20 cellular contexts compared by ENCODE assay signal in the genomic region with DNA sequence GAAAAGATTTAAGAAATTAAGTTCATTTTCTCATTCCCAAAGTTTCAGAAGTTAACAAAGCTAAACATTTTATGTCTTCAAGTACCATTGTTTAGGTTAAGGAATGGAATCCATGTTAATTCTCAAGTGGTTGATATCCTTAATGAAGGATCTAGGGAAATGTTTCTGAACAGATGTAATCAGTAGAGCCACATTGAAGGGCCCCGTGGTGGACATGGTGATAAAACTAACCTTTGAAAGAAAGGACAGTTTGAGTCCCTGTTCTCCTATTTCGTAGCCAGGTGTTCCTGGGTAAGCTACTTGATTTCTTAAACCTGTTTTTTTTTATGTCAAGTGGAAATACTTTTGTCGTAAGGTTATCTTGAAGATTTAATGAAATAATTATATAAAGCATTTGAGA.
"Had no signal": no experiment of that assay in that cellular context is flagged by ENCODE, and none has a peak within 500 bp of the region (broad histone marks: within the 10 kb centered on the region; RNA-seq: fewer than 3 reads in every experiment).

No MANE protein-coding gene starts in this region.

- H3K27me3 ChIP-seq: foreskin keratinocyte, neutrophil, suprapubic skin had no signal

- DNase-seq: activated CD4-positive, alpha-beta T cell treated with anti-CD3 and anti-CD28 coated beads for 36 hours; activated CD4-positive, alpha-beta T cell treated with anti-CD3 and anti-CD28 coated beads, Interleukin-2, amount 50 U/mL, for 48 hours; activated naive CD8-positive, alpha-beta T cell treated with anti-CD3 and anti-CD28 coated beads, Interleukin-2, amount 10 ng/mL, durations not matched to agents 7 days and 5 days; amygdala; effector memory CD8-positive, alpha-beta T cell; foreskin keratinocyte; glutamatergic neuron; hypothalamus; islet precursor cell; natural killer cell; posterior cingulate gyrus; stimulated activated CD4-positive, alpha-beta T cell treated with anti-CD3 and anti-CD28 coated beads, Interleukin-15, amount 100 ng/mL, for 24 hours; stimulated activated CD4-positive, alpha-beta T cell treated with anti-CD3 and anti-CD28 coated beads, Interleukin-2, amount 100 ng/mL, for 48 hours; T-helper 17 cell had no signal

- H3K4me3 ChIP-seq: lung, suprapubic skin had no signal

- H3K9me3 ChIP-seq: neutrophil, suprapubic skin had no signal

- H3K36me3 Mint-ChIP-seq: natural killer cell, WTC11 had no signal

- H3K27ac Mint-ChIP-seq: activated CD4-positive, alpha-beta T cell treated with anti-CD3 and anti-CD28 coated beads for 36 hours; activated naive CD8-positive, alpha-beta T cell treated with anti-CD3 and anti-CD28 coated beads, Interleukin-2, amount 10 ng/mL, durations not matched to agents 7 days and 5 days; effector memory CD8-positive, alpha-beta T cell; natural killer cell; stimulated activated naive CD8-positive, alpha-beta T cell treated with anti-CD3 and anti-CD28 coated beads, Interleukin-15, Interleukin-2, amounts not matched to agents 100 ng/mL and 50 ng/mL, for 24 hours; T-helper 17 cell; type B pancreatic cell had no signal

- H3K9me3 Mint-ChIP-seq: activated naive CD8-positive, alpha-beta T cell treated with anti-CD3 and anti-CD28 coated beads, Interleukin-2, amount 10 ng/mL, durations not matched to agents 7 days and 5 days; effector memory CD8-positive, alpha-beta T cell; natural killer cell; stimulated activated naive CD8-positive, alpha-beta T cell treated with anti-CD3 and anti-CD28 coated beads, Interleukin-15, Interleukin-2, amounts not matched to agents 100 ng/mL and 50 ng/mL, for 24 hours; type B pancreatic cell; WTC11 had no signal

- H3K36me3 ChIP-seq: neutrophil, suprapubic skin had no signal

- H3K27ac ChIP-seq: foreskin keratinocyte, neutrophil, suprapubic skin had no signal

- H3K4me3 Mint-ChIP-seq: activated CD4-positive, alpha-beta T cell treated with anti-CD3 and anti-CD28 coated beads for 36 hours; activated naive CD8-positive, alpha-beta T cell treated with anti-CD3 and anti-CD28 coated beads, Interleukin-2, amount 10 ng/mL, durations not matched to agents 7 days and 5 days; effector memory CD8-positive, alpha-beta T cell; natural killer cell; stimulated activated naive CD8-positive, alpha-beta T cell treated with anti-CD3 and anti-CD28 coated beads, Interleukin-15, Interleukin-2, amounts not matched to agents 100 ng/mL and 50 ng/mL, for 24 hours; T-helper 17 cell; WTC11 had no signal

- ATAC-seq: activated CD4-positive, alpha-beta T cell treated with anti-CD3 and anti-CD28 coated beads for 36 hours; effector memory CD8-positive, alpha-beta T cell; foreskin keratinocyte; natural killer cell; T-helper 17 cell; WTC11 had no signal

- H3K27me3 Mint-ChIP-seq: activated CD4-positive, alpha-beta T cell treated with anti-CD3 and anti-CD28 coated beads for 36 hours; activated naive CD8-positive, alpha-beta T cell treated with anti-CD3 and anti-CD28 coated beads, Interleukin-2, amount 10 ng/mL, durations not matched to agents 7 days and 5 days; effector memory CD8-positive, alpha-beta T cell; stimulated activated naive CD8-positive, alpha-beta T cell treated with anti-CD3 and anti-CD28 coated beads, Interleukin-15, Interleukin-2, amounts not matched to agents 100 ng/mL and 50 ng/mL, for 24 hours; T-helper 17 cell; type B pancreatic cell had no signal
